19 cellular contexts compared by ENCODE assay signal in the genomic region with DNA sequence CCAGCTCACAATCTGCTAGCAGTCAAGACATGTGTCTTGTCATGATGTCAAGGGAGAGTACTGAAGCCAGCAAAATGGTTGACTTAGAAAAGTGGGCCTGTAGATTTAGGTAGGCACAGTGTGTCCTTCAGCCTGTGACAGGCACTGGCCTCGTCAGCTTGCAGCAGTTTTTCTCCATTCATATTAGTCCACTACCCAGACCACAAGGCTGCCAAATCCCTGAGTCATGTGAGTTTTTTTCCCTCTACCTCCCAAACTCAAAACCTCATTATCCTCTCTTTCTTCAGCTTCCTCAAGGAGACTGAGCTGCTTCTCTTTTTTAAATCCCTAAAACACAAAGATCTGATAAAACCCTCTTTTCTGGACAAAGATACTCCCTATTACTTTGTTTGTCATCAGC.
DNase-seq lines count a peak whose midpoint lies in the region; ATAC-seq and TF ChIP-seq lines count a peak whose summit lies in the region.
"Had no signal": no experiment of that assay in that cellular context is flagged by ENCODE, and none has a peak within 500 bp of the region (broad histone marks: within the 10 kb centered on the region; RNA-seq: fewer than 3 reads in every experiment).

No MANE protein-coding gene starts in this region.

- no peak overlapping the region for H2BK12ac ChIP-seq in mesenchymal stem cell (ENCODE audit: low read length in 2 of 2)

- no peaks in the 10 kb centered on the region for H3K27me3 ChIP-seq in IMR-90 (ENCODE audit: control insufficient read depth, insufficient read depth, low read length)
- H3K27me3 ChIP-seq in mesenchymal stem cell (ENCODE audit: control insufficient read depth in 1 of 2, insufficient read depth in 1 of 2, low read length in 2 of 2): no peaks in the 10 kb centered on the region
- H3K27me3 ChIP-seq in tibial artery: no peaks in the 10 kb centered on the region
- H3K27me3 ChIP-seq: sigmoid colon, vagina had no signal

- H3K36me3 ChIP-seq in IMR-90 (ENCODE audit: control insufficient read depth, insufficient read depth, low read length): no peaks in the 10 kb centered on the region
- no peaks in the 10 kb centered on the region for H3K36me3 ChIP-seq in mesenchymal stem cell (ENCODE audit: control insufficient read depth in 1 of 2, insufficient read depth in 2 of 2, low read depth in 1 of 2, low read length in 2 of 2)
- H3K36me3 ChIP-seq in tibial artery: no peaks in the 10 kb centered on the region
- H3K36me3 ChIP-seq: lower lobe of right lung, sigmoid colon, vagina had no signal

- H3K4me2 ChIP-seq in IMR-90 (ENCODE audit: low read depth, low read length) (no peak overlapping the region), mesenchymal stem cell (ENCODE audit: low read length, poor library complexity, severe bottlenecking) (no peak overlapping the region)

- H2BK15ac ChIP-seq in IMR-90 (ENCODE audit: low read depth, low read length) (peak overlapping the region; percentile 12; the same call in 1 of the 3 replicates), mesenchymal stem cell (ENCODE audit: low read depth, poor library complexity, severe bottlenecking) (no peak overlapping the region)

- H3K4me1 ChIP-seq in IMR-90 (ENCODE audit: control insufficient read depth, insufficient read depth, low read length) (peaks cover 2% of the 10 kb centered on the region; the same call in 1 of the 2 replicates), mesenchymal stem cell (ENCODE audit: control insufficient read depth, insufficient read depth, low read depth, low read length) (no peaks in the 10 kb centered on the region), tibial artery (no peaks in the 10 kb centered on the region)
- H3K4me1 ChIP-seq: lower lobe of right lung, sigmoid colon, vagina had no signal

- H3K14ac ChIP-seq in IMR-90 (replicated peaks; ENCODE audit: low read depth, low read length) (no peak overlapping the region), mesenchymal stem cell (ENCODE audit: low read length in 2 of 2) (no peak overlapping the region)

- H3K9me1 ChIP-seq in IMR-90 (ENCODE audit: insufficient read depth, low read length): no peaks in the 10 kb centered on the region

- H2BK120ac ChIP-seq in IMR-90 (ENCODE audit: low read depth, low read length) (peak overlapping the region; percentile 44; the same call in 1 of the 2 replicates), mesenchymal stem cell (ENCODE audit: low read depth, low read length) (no peak overlapping the region)

- H4K20me1 ChIP-seq in IMR-90 (ENCODE audit: insufficient read depth, low read length): no peaks in the 10 kb centered on the region

- POLR2A ChIA-PET in IMR-90 (lab: Charles Lee; ENCODE audit: unreplicated experiment): no interaction called here

- no peak overlapping the region for H3K18ac ChIP-seq in IMR-90 (ENCODE audit: low read depth, low read length)
- H3K18ac ChIP-seq in mesenchymal stem cell (ENCODE audit: low read depth in 1 of 2, low read length in 2 of 2): no peak overlapping the region

- H3K27ac ChIP-seq in IMR-90 (ENCODE audit: insufficient read depth, low read length) (no peak overlapping the region), mesenchymal stem cell (ENCODE audit: low read length, poor library complexity, severe bottlenecking) (no peak overlapping the region), tibial artery (no peak overlapping the region)
- H3K27ac ChIP-seq: lower lobe of right lung, sigmoid colon, vagina had no signal

- DNase-seq in AG08396 (ENCODE audit: low spot score): peak; percentile 58
- peak; percentile 75 for DNase-seq in IMR-90
- DNase-seq in astrocyte of the hippocampus (ENCODE audit: low read depth, low spot score): peak; percentile 88
- DNase-seq in mesenchymal stem cell: peak; percentile 35
- no peak for DNase-seq in tibial artery
- no peak for DNase-seq in NOMO-1 (lab: John Stamatoyannopoulos, UW; ENCODE audit: unreplicated experiment in 2 of 2)
- DNase-seq: activated T-cell treated with anti-CD3 and anti-CD28 coated beads, Interleukin-2, amount 50 U/mL, for 24 hours; dermis blood vessel endothelial cell; DMS153; lower lobe of right lung; NCI-H2081 treated with DMSO at 0.1 percent for 48 hours; NCI-H82; sigmoid colon; stimulated activated naive CD4-positive, alpha-beta T cell treated with Interleukin-2 at 50 U/mL for 16 hours had no signal

- dilution Hi-C loops in IMR-90 (cut with HindIII; ENCODE audit: low sequenced_read_pairs, unreplicated experiment): no loop called here

- H3K4ac ChIP-seq in IMR-90 (ENCODE audit: low read depth, low read length) (peak overlapping the region; percentile 17; the same call in 1 of the 2 replicates), mesenchymal stem cell (ENCODE audit: low read depth in 1 of 2, low read length in 2 of 2) (no peak overlapping the region)

- no peak overlapping the region for H3K9ac ChIP-seq in IMR-90 (ENCODE audit: low read depth, low read length)
- no peak overlapping the region for H3K9ac ChIP-seq in mesenchymal stem cell (ENCODE audit: low read length)

- no peak overlapping the region for H3K56ac ChIP-seq in IMR-90 (ENCODE audit: extremely low read depth, insufficient read depth, low read length)

- H3K23ac ChIP-seq in IMR-90 (ENCODE audit: low read depth, low read length) (no peak overlapping the region), mesenchymal stem cell (ENCODE audit: low read length in 2 of 2) (no peak overlapping the region)

- H2AK5ac ChIP-seq in IMR-90 (ENCODE audit: low read depth, low read length) (no peak overlapping the region), mesenchymal stem cell (ENCODE audit: low read length, severe bottlenecking) (no peak overlapping the region)

- no peaks in the 10 kb centered on the region for H3K9me3 ChIP-seq in IMR-90 (ENCODE audit: control insufficient read depth, insufficient read depth, low read length)
- H3K9me3 ChIP-seq in mesenchymal stem cell (ENCODE audit: control insufficient read depth, low read length): no peaks in the 10 kb centered on the region
- no peaks in the 10 kb centered on the region for H3K9me3 ChIP-seq in tibial artery
- H3K9me3 ChIP-seq: lower lobe of right lung, sigmoid colon, vagina had no signal

- ATAC-seq in IMR-90 (ENCODE audit: low read depth) (peak; percentile 92), GM19463 (IDR thresholded peaks at IDR 0.05; ENCODE audit: unreplicated experiment) (no peak), GM21390 (IDR thresholded peaks at IDR 0.05; ENCODE audit: unreplicated experiment) (no peak)
- ATAC-seq: esophagus mucosa, lower lobe of right lung, Right ventricle myocardium inferior had no signal

- no peak overlapping the region for H4K91ac ChIP-seq in IMR-90 (ENCODE audit: insufficient read depth, low read depth, low read length)
- no peak overlapping the region for H4K91ac ChIP-seq in mesenchymal stem cell (ENCODE audit: low read length)

- 0 out of 2 replicates have a peak overlapping the region, but pooled peaks have one; percentile 23 for H2BK20ac ChIP-seq in IMR-90 (ENCODE audit: low read depth, low read length)

- BruUV-seq in IMR-90 (replicated peaks; lab: Mats Ljungman, UMichigan): no TSS peak

- no peak for TF ChIP-seq POLR2A in IMR-90 (IDR thresholded peaks at IDR 0.05; ENCODE audit: low read depth, low read length)

- TF ChIP-seq CTCF in IMR-90 (conservative IDR thresholded peaks at IDR 0.05; ENCODE audit: low read depth, low read length) (no peak), tibial artery (IDR thresholded peaks at IDR 0.05) (no peak)

- 0% methylated on average over 1 of the region's 1 CpG; no CpG with 5 or more reads in 1 of the 2 experiments for WGBS in IMR-90 (ENCODE audit: extremely low coverage in 2 of 2, insufficient read length in 1 of 2), 2 experiments
- 16% methylated on average over 1 of the region's 1 CpG for WGBS in mesenchymal stem cell

- CTCF ChIA-PET in IMR-90 (lab: Yijun Ruan, JAX): interaction anchor here (0.7 kb wide), 1 partner anchor 271 kb away, joined by 4 read pairs; no protein-coding TSS in a partner anchor

- in situ Hi-C loops in IMR-90 (cut with MboI; ENCODE audit: low sequenced_read_pairs): no loop called here

- H2BK5ac ChIP-seq in IMR-90 (ENCODE audit: low read depth, low read length, poor library complexity, severe bottlenecking): no peak overlapping the region
- no peak overlapping the region for H2BK5ac ChIP-seq in mesenchymal stem cell (ENCODE audit: low read depth, low read length, poor library complexity, severe bottlenecking)

- H4K8ac ChIP-seq in IMR-90 (ENCODE audit: low read depth in 2 of 2, low read length in 2 of 2): peak overlapping the region in 1 of 2 experiments; percentile 50; a peak in 1 of 4 replicates
- H4K8ac ChIP-seq in mesenchymal stem cell (ENCODE audit: low read length): no peak overlapping the region

- H3K79me1 ChIP-seq in IMR-90 (ENCODE audit: low read depth in 1 of 2, low read length in 2 of 2): no peaks in the 10 kb centered on the region
- H3K79me1 ChIP-seq in mesenchymal stem cell (replicated peaks; ENCODE audit: low read length, poor library complexity, severe bottlenecking): no peaks in the 10 kb centered on the region

- H2AK9ac ChIP-seq in IMR-90 (replicated peaks; ENCODE audit: low read depth, low read length, poor library complexity): no peak overlapping the region

- H2AFZ ChIP-seq in IMR-90 (replicated peaks; ENCODE audit: low read length, poor library complexity): peak overlapping the region; percentile 46
- no peak overlapping the region for H2AFZ ChIP-seq in mesenchymal stem cell (ENCODE audit: low read depth, low read length)

- H3K4me3 ChIP-seq in IMR-90 (ENCODE audit: insufficient read depth, low read depth, low read length) (no peak overlapping the region), mesenchymal stem cell (ENCODE audit: insufficient read depth in 1 of 2, low read depth in 1 of 2, low read length in 2 of 2) (no peak overlapping the region), tibial artery (no peak overlapping the region)
- H3K4me3 ChIP-seq: lower lobe of right lung, sigmoid colon, vagina had no signal

- intact Hi-C loops in IMR-90 (cut with micrococcal nuclease) (no loop called here), tibial artery (cut with DNase I; ENCODE audit: low total_unique reads) (no loop called here)

- no peak overlapping the region for H4K5ac ChIP-seq in IMR-90 (ENCODE audit: low read depth, low read length)

- no peak for TF ChIP-seq RAD21 in IMR-90 (IDR thresholded peaks at IDR 0.05; ENCODE audit: low read length)

TF ChIP-seq in IMR-90, 13 proteins besides CTCF, POLR2A, EP300 and RAD21 (continues in another document):
- TF ChIP-seq MXI1 (IDR thresholded peaks at IDR 0.05; ENCODE audit: borderline replicate concordance, low read depth, low read length) (no peak), CHD1 (IDR thresholded peaks at IDR 0.05; ENCODE audit: low read depth, low read length) (no peak)
- TF ChIP-seq, protein P1, sequence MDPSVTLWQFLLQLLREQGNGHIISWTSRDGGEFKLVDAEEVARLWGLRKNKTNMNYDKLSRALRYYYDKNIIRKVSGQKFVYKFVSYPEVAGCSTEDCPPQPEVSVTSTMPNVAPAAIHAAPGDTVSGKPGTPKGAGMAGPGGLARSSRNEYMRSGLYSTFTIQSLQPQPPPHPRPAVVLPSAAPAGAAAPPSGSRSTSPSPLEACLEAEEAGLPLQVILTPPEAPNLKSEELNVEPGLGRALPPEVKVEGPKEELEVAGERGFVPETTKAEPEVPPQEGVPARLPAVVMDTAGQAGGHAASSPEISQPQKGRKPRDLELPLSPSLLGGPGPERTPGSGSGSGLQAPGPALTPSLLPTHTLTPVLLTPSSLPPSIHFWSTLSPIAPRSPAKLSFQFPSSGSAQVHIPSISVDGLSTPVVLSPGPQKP (IDR thresholded peaks at IDR 0.05; ENCODE audit: borderline replicate concordance, low read depth, low read length): no peak

Comparison
In these comparisons a context has a peak if more than half of its experiments do, and no peak if none do; other contexts are left out.
1. DNase-seq: peak in AG08396 (single experiment), IMR-90 (single experiment), astrocyte of the hippocampus (single experiment) and mesenchymal stem cell (single experiment); none in tibial artery (0 of 2) and NOMO-1 (0 of 2).